Comparison of ENCODE assay signal across 20 cellular contexts in genomic region chr6:55997223-55997874, GRCh38.
"Had no signal": no experiment of that assay in that cellular context is flagged by ENCODE, and none has a peak within 500 bp of the region (broad histone marks: within the 10 kb centered on the region; RNA-seq: fewer than 3 reads in every experiment).

No MANE protein-coding gene starts in this region.

- H3K4me3 ChIP-seq: esophagus squamous epithelium, gastroesophageal sphincter, mucosa of descending colon, psoas muscle, right lobe of liver, suprapubic skin, thyroid gland, vagina had no signal

- H3K36me3 ChIP-seq: esophagus squamous epithelium, gastroesophageal sphincter, neutrophil, right lobe of liver, suprapubic skin, thyroid gland, vagina had no signal

- ATAC-seq: effector memory CD8-positive, alpha-beta T cell; gastroesophageal sphincter; left cardiac atrium; left ventricle myocardium superior; mucosa of descending colon; naive thymus-derived CD8-positive, alpha-beta T cell; psoas muscle; stimulated activated effector memory CD8-positive, alpha-beta T cell treated with anti-CD3 and anti-CD28 coated beads, Interleukin-12 subunit alpha, Interleukin-12 subunit beta, amount 100 ng/mL, for 72 hours; stimulated activated naive CD8-positive, alpha-beta T cell treated with anti-CD3 and anti-CD28 coated beads, Interleukin-15, Interleukin-2, amounts not matched to agents 100 U/mL and 50 U/mL, for 24 hours had no signal

- H3K27ac ChIP-seq: esophagus squamous epithelium, gastroesophageal sphincter, neutrophil, psoas muscle, right lobe of liver, suprapubic skin, thyroid gland, vagina had no signal

- DNase-seq: effector memory CD8-positive, alpha-beta T cell; esophagus squamous epithelium; foreskin fibroblast; kidney; left cardiac atrium; left ventricle myocardium superior; mucosa of descending colon; naive thymus-derived CD8-positive, alpha-beta T cell; psoas muscle; retina; stimulated activated CD4-positive, alpha-beta T cell treated with anti-CD3 and anti-CD28 coated beads, Interleukin-4, amount 100 ng/mL, for 1 hour; stimulated activated CD8-positive, alpha-beta memory T cell treated with anti-CD3 and anti-CD28 coated beads, Interleukin-4, amount 100 ng/mL, for 48 hours; stimulated activated naive CD8-positive, alpha-beta T cell treated with anti-CD3 and anti-CD28 coated beads, Interleukin-15, Interleukin-2, amounts not matched to agents 100 U/mL and 50 U/mL, for 24 hours; thyroid gland had no signal

- H3K9me3 ChIP-seq: neutrophil, right lobe of liver, thyroid gland, vagina had no signal

- FAIRE-seq: kidney had no signal

- H3K4me1 ChIP-seq: esophagus squamous epithelium, gastroesophageal sphincter, psoas muscle, right lobe of liver, suprapubic skin, thyroid gland, vagina had no signal

- H3K27me3 ChIP-seq: esophagus squamous epithelium, gastroesophageal sphincter, neutrophil, right lobe of liver, suprapubic skin, thyroid gland, vagina had no signal
